Comparison of ENCODE assay signal across 11 cellular contexts in the genomic region with DNA sequence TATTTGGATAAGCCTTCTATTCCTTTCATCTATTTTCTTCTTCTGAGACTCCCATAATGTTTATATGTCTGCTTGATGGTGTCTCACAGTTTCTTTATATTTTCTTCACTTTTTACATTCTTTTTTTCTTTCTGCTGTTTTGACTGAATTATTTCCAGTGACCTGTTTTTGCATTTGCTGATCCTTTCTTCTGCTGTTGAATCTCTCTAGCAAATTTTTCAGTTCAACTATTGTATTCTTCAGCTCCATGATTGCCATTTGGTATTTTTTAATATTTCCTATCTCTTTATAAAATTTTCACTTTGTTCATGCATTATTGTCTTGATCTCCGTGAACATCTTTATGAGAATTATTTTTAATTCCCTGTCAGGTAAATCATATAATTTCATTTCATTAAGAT.
"Had no signal": no experiment of that assay in that cellular context is flagged by ENCODE, and none has a peak within 500 bp of the region (broad histone marks: within the 10 kb centered on the region; RNA-seq: fewer than 3 reads in every experiment).

No MANE protein-coding gene starts in this region.

- H3K9me3 ChIP-seq: HAP-1 had no signal

- H3K4me1 ChIP-seq: HAP-1 had no signal

- H3K36me3 ChIP-seq: HAP-1 had no signal

- FAIRE-seq: H1, H54 had no signal

- H3K4me3 Mint-ChIP-seq: GM23338, H9, HFFc6 had no signal

- H2AFZ ChIP-seq: GM23248, GM23338 had no signal

- H3K4me2 ChIP-seq: GM23338 had no signal

- ATAC-seq: GM23338, HCT116 had no signal

- DNase-seq: GM23248, GOT3, H7, H9, HCEC 1CT, HFFc6 had no signal

- H3K27ac ChIP-seq: GM23248 had no signal

- H3K4me3 ChIP-seq: GM23248, GM23338, HAP-1 had no signal

- H3K27ac Mint-ChIP-seq: GM23338, H9, HFFc6 had no signal

- H3K9ac ChIP-seq: GM23248 had no signal

- H3K4me1 Mint-ChIP-seq: GM23338, H9 had no signal
